9 cellular contexts compared by ENCODE assay signal in genomic region chr2:196718796-196719564, GRCh38.
DNase-seq lines count a peak whose midpoint lies in the region; ATAC-seq and FAIRE-seq lines count a peak whose summit lies in the region.
"Had no signal": no experiment of that assay in that cellular context is flagged by ENCODE, and none has a peak within 500 bp of the region (broad histone marks: within the 10 kb centered on the region; RNA-seq: fewer than 3 reads in every experiment).

No MANE protein-coding gene starts in this region.

- H3K79me2 ChIP-seq in ACC112 (ENCODE audit: control insufficient read depth, insufficient read depth, low read length, unreplicated experiment) = no peaks in the 10 kb centered on the region

- no peaks in the 10 kb centered on the region for H3K4me1 ChIP-seq in ACC112 (ENCODE audit: control insufficient read depth, insufficient read depth, low read length, unreplicated experiment)

- H3K27me3 ChIP-seq in ACC112 (ENCODE audit: insufficient read depth, low read length) = no peaks in the 10 kb centered on the region

- DNase-seq in RCC 7860 (ENCODE audit: low spot score) (peak; percentile 82), hepatic stellate cell (ENCODE audit: low spot score) (peak; percentile 29), NCI-H2171 (lab: John Stamatoyannopoulos, UW) (no peak), urothelium cell line (ENCODE audit: low spot score) (no peak)

- H3K4me3 ChIP-seq in ACC112 (ENCODE audit: low read depth, low read length) = peak overlapping the region; percentile 47; the same call in 1 of the 2 replicates

- FAIRE-seq in RCC 7860 (lab: Jason Lieb, UNC) (peak; percentile 96), urothelium cell line (lab: Jason Lieb, UNC) (no peak)
- FAIRE-seq: G401.6 had no signal

- ATAC-seq in GM21825 (IDR thresholded peaks at IDR 0.05; ENCODE audit: unreplicated experiment) = peak; percentile 82
- no peak for ATAC-seq in HG03520 (IDR thresholded peaks at IDR 0.05; ENCODE audit: unreplicated experiment)
- ATAC-seq in GM18868 (IDR thresholded peaks at IDR 0.05; ENCODE audit: unreplicated experiment) = no peak

- H2AFZ ChIP-seq in ACC112 (ENCODE audit: low read length, unreplicated experiment) = peak overlapping the region; percentile 78

- peak overlapping the region; percentile 42 for H3K27ac ChIP-seq in ACC112 (ENCODE audit: low read depth, low read length)

- H3K36me3 ChIP-seq in ACC112 (ENCODE audit: insufficient read depth, low read length) = no peaks in the 10 kb centered on the region

Comparison
In these comparisons a context has a peak if more than half of its experiments do, and no peak if none do; other contexts are left out.
1. DNase-seq: peak in RCC 7860 (single experiment) and hepatic stellate cell (single experiment); none in NCI-H2171 (single experiment) and urothelium cell line (single experiment).